Comparison of ENCODE assay signal across 8 cellular contexts in genomic region chr2:28338046-28338753, GRCh38. TPM values are rescaled to one million over a fixed set of nuclear protein-coding genes. Genes with fewer than 3 reads are reported as not detected.
A peak's percentile ranks its signal among the peaks of the same experiment; 100 is the strongest.
DNase-seq lines count a peak whose midpoint lies in the region; ATAC-seq and TF ChIP-seq lines count a peak whose summit lies in the region.

No MANE protein-coding gene starts in this region.

- H3K36me3 Mint-ChIP-seq in Caco-2 (ENCODE audit: insufficient read depth, unreplicated experiment), result peaks cover 7% of the 10 kb centered on the region

- no peak overlapping the region for H3K4me3 ChIP-seq in Caco-2 (ENCODE audit: low read depth, low read length)
- H3K4me3 ChIP-seq in gastrocnemius medialis, result no peak overlapping the region

- TF ChIP-seq CTCF in Caco-2 (IDR thresholded peaks at IDR 0.05; ENCODE audit: insufficient read depth in 1 of 2, low read depth in 1 of 2, low read length in 1 of 2, severe bottlenecking in 1 of 2, unreplicated experiment in 1 of 2), result no peak
- no peak for TF ChIP-seq CTCF in gastrocnemius medialis (IDR thresholded peaks at IDR 0.05 in 4 of 5, conservative IDR thresholded peaks at IDR 0.05 in 1 of 5)

- peaks cover 4% of the 10 kb centered on the region for H3K36me3 ChIP-seq in Caco-2 (ENCODE audit: control insufficient read depth, insufficient read depth, low read length)
- H3K36me3 ChIP-seq in gastrocnemius medialis, result no peaks in the 10 kb centered on the region

- no peak for TF ChIP-seq POLR2A in gastrocnemius medialis (IDR thresholded peaks at IDR 0.05)

- peaks cover 23% of the 10 kb centered on the region for H3K4me1 Mint-ChIP-seq in Caco-2 (ENCODE audit: low read depth, unreplicated experiment)

- H3K4me1 ChIP-seq in Caco-2, result peaks cover 28% of the 10 kb centered on the region
- H3K4me1 ChIP-seq in gastrocnemius medialis, result peaks cover 79 to 82% of the 10 kb centered on the region in 2 donors

- peak overlapping the region; percentile 18 for H3K4me3 Mint-ChIP-seq in Caco-2 (ENCODE audit: unreplicated experiment)

- H3K27ac Mint-ChIP-seq in Caco-2 (ENCODE audit: unreplicated experiment), result peak overlapping the region; percentile 93

- H3K27me3 ChIP-seq in Caco-2 (replicated peaks; ENCODE audit: control insufficient read depth, insufficient read depth, low read length), result no peaks in the 10 kb centered on the region
- no peaks in the 10 kb centered on the region for H3K27me3 ChIP-seq in gastrocnemius medialis

- H3K27me3 Mint-ChIP-seq in Caco-2 (ENCODE audit: insufficient read depth, unreplicated experiment), result no peaks in the 10 kb centered on the region

- peak overlapping the region; percentile 57 to 89 (median 74) for H3K27ac ChIP-seq in gastrocnemius medialis

- POLR2A ChIA-PET in Caco-2 (lab: Charles Lee), result no interaction called here

- H3K9me3 ChIP-seq in Caco-2, result no peaks in the 10 kb centered on the region
- H3K9me3 ChIP-seq in gastrocnemius medialis, result no peaks in the 10 kb centered on the region

- ATAC-seq in left ventricle myocardium superior (peak; percentile 50), gastrocnemius medialis (peak; percentile 37 to 42), HG03196 (IDR thresholded peaks at IDR 0.05; ENCODE audit: unreplicated experiment) (no peak)

- no TSS peak for BruUV-seq in Caco-2 (replicated peaks; lab: Mats Ljungman, UMichigan)

- intact Hi-C loops in Caco-2 (cut with micrococcal nuclease; ENCODE audit: unreplicated experiment) (no loop called here), left ventricle myocardium superior (cut with micrococcal nuclease) (no loop called here), gastrocnemius medialis (cut with DNase I; ENCODE audit: low total_unique reads) (no loop called here)

- in situ Hi-C loops in gastrocnemius medialis (cut with MboI; ENCODE audit: low sequenced_read_pairs in 4 of 4), result no loop called here

- DNase-seq in Caco-2 (no peak), astrocyte of the hippocampus (ENCODE audit: low read depth, low spot score) (peak; percentile 95), left ventricle myocardium superior (peak; percentile 81), gastrocnemius medialis (peak; percentile 69 to 83), NCI-H526 (lab: John Stamatoyannopoulos, UW) (no peak), NCI-H1417 (lab: John Stamatoyannopoulos, UW) (no peak), NCI-H1092 treated with DMSO at 0.1 percent for 48 hours (lab: John Stamatoyannopoulos, UW) (no peak)

- CTCF ChIA-PET in Caco-2 (lab: Charles Lee), result no interaction called here

- no peaks in the 10 kb centered on the region for H3K9me3 Mint-ChIP-seq in Caco-2 (ENCODE audit: unreplicated experiment)

RNA-seq across cellular contexts. Expression of gene FOSL2, which starts 54.5 kb away (rescaled TPM):
- 64.6 and 70.7 TPM in 2 replicates for total RNA-seq in Caco-2 (2022)
- total RNA-seq in left ventricle myocardium superior, result 45.7 TPM
- total RNA-seq in gastrocnemius medialis, result 100 to 1,000 TPM; 193 to 214 (median 210) TPM

Comparison
In these comparisons a context has a peak if more than half of its experiments do, and no peak if none do; other contexts are left out.
1. DNase-seq: peak in astrocyte of the hippocampus (single experiment), left ventricle myocardium superior (single experiment) and gastrocnemius medialis (2 of 2); none in Caco-2 (0 of 2), NCI-H526 (0 of 2), NCI-H1417 (0 of 3) and NCI-H1092 treated with DMSO at 0.1 percent for 48 hours (single experiment).